In the genomic region with DNA sequence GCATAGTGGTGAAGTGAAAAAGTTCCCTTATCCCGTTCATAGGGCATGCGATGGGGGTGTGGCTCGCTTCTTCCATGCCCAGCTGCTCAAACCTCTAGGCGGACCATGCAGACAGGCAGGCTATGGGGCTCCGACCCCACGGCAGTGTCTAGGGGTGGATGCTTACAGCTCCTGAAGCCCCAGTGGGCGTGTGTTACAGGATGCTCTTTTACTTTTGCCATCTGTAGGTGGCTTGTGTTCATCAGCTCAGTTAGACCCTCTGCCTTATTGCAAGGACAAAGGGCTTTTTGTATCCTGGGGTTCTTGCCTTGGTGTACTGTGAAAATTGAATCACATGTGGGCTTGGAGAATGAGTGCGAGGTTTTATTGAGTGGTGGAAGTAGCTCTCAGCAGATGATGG, we compare ENCODE assay signal across 22 cellular contexts. TPM values are rescaled to one million over a fixed set of nuclear protein-coding genes. Genes with fewer than 3 reads are reported as not detected.
A peak's percentile ranks its signal among the peaks of the same experiment; 100 is the strongest.
DNase-seq lines count a peak whose midpoint lies in the region; ATAC-seq, FAIRE-seq and TF ChIP-seq lines count a peak whose summit lies in the region.
"Had no signal": no experiment of that assay in that cellular context is flagged by ENCODE, and none has a peak within 500 bp of the region (broad histone marks: within the 10 kb centered on the region; RNA-seq: fewer than 3 reads in every experiment).

A gene (minus strand): TSS at position 126 of the 400 bp plus-strand sequence. CDS start 178 bp downstream, outside the sequence.

- FAIRE-seq in GM12878 (lab: Jason Lieb, UNC) (peak; percentile 95), keratinocyte (lab: Jason Lieb, UNC) (no peak)
- FAIRE-seq: HepG2 had no signal

- no peaks in the 10 kb centered on the region for H3K36me3 Mint-ChIP-seq in type B pancreatic cell
- no peaks in the 10 kb centered on the region for H3K36me3 Mint-ChIP-seq in activated naive CD8-positive, alpha-beta T cell treated with anti-CD3 and anti-CD28 coated beads for 36 hours
- H3K36me3 Mint-ChIP-seq: CD4-positive, CD25-positive, alpha-beta regulatory T cell had no signal

- WGBS in SK-N-SH (ENCODE audit: low lambda C conversion rate) = 79% methylated on average over 8 of the region's 8 CpGs
- WGBS in GM12878 (ENCODE audit: insufficient coverage, insufficient replicate concordance, low lambda C conversion rate, missing lambda C conversion rate) = 36% methylated on average over 8 of the region's 8 CpGs
- WGBS in urinary bladder = 91% methylated on average over 8 of the region's 8 CpGs

- H3K27ac ChIP-seq in SK-N-SH (ENCODE audit: low read depth in 2 of 2, low read length in 1 of 2) = no peak within 1 kb of the TSS
- no peak within 1 kb of the TSS for H3K27ac ChIP-seq in GM12878 (ENCODE audit: control insufficient read depth, insufficient read depth)
- H3K27ac ChIP-seq in keratinocyte (ENCODE audit: control insufficient read depth, insufficient read depth, low read length) = no peak within 1 kb of the TSS
- H3K27ac ChIP-seq in urinary bladder (ENCODE audit: low read depth) = peak within 1 kb of the TSS; percentile 26

- RAD21 ChIA-PET in GM12878 (lab: Charles Lee; ENCODE audit: unreplicated experiment) = no interaction called here

- SMC1A ChIA-PET in GM12878 (lab: Charles Lee; ENCODE audit: uncharacterized antibody, unreplicated experiment) = interaction anchor here (0.6 kb wide), 1 partner anchor 28 kb away, joined by 4 read pairs; no protein-coding TSS in a partner anchor

- no peaks in the 10 kb centered on the region for H3K9me2 ChIP-seq in SK-N-SH

- H3K9ac ChIP-seq in SK-N-SH = no peak within 1 kb of the TSS
- no peak within 1 kb of the TSS for H3K9ac ChIP-seq in GM12878 (ENCODE audit: control insufficient read depth, insufficient read depth, low read length)
- no peak within 1 kb of the TSS for H3K9ac ChIP-seq in keratinocyte (ENCODE audit: control insufficient read depth, extremely low read depth, insufficient read depth, low read length)

- ATAC-seq in SK-N-SH treated with all-trans-retinoic acid at 6 μM for 48 hours (no peak), GM12878 (no peak)
- ATAC-seq: HepG2 had no signal

- no peaks in the 10 kb centered on the region for H3F3A ChIP-seq in SK-N-SH (replicated peaks; ENCODE audit: insufficient read depth)

- H4K20me1 ChIP-seq in SK-N-SH (ENCODE audit: insufficient read depth) = no peaks in the 10 kb centered on the region
- H4K20me1 ChIP-seq in GM12878 (ENCODE audit: control insufficient read depth, insufficient read depth) = no peaks in the 10 kb centered on the region
- no peaks in the 10 kb centered on the region for H4K20me1 ChIP-seq in keratinocyte (ENCODE audit: control insufficient read depth, extremely low read depth, insufficient read depth, low read length)

- in situ Hi-C loops in GM12878 (cut with MboI) = no loop called here

- H3K4me3 ChIP-seq in SK-N-SH (ENCODE audit: low read depth in 2 of 2, low read length in 1 of 2) (no peak within 1 kb of the TSS), GM12878 (no peak within 1 kb of the TSS), keratinocyte (ENCODE audit: control insufficient read depth in 2 of 3, extremely low read depth in 1 of 3, insufficient read depth in 2 of 3, low read depth in 1 of 3, low read length in 3 of 3) (no peak within 1 kb of the TSS), urinary bladder (ENCODE audit: low read depth, low read length) (no peak within 1 kb of the TSS)

- no peak within 1 kb of the TSS for H3K4me3 Mint-ChIP-seq in type B pancreatic cell
- no peak within 1 kb of the TSS for H3K4me3 Mint-ChIP-seq in activated naive CD8-positive, alpha-beta T cell treated with anti-CD3 and anti-CD28 coated beads for 36 hours
- H3K4me3 Mint-ChIP-seq: CD4-positive, CD25-positive, alpha-beta regulatory T cell; H9 had no signal

- TF ChIP-seq EP300 in SK-N-SH (IDR thresholded peaks at IDR 0.05; ENCODE audit: borderline replicate concordance in 1 of 2, low read depth in 1 of 2, low read length in 1 of 2) (no peak), GM12878 (IDR thresholded peaks at IDR 0.05; ENCODE audit: borderline replicate concordance in 1 of 2, control insufficient read depth in 1 of 2, low read depth in 2 of 2, low read length in 2 of 2) (no peak)

- intact Hi-C loops in GM12878 (cut with micrococcal nuclease; ENCODE audit: unreplicated experiment) = no loop called here

- peaks cover 29% of the 10 kb centered on the region for H3K4me1 Mint-ChIP-seq in type B pancreatic cell (ENCODE audit: unreplicated experiment)
- no peaks in the 10 kb centered on the region for H3K4me1 Mint-ChIP-seq in activated naive CD8-positive, alpha-beta T cell treated with anti-CD3 and anti-CD28 coated beads for 36 hours
- H3K4me1 Mint-ChIP-seq: CD4-positive, CD25-positive, alpha-beta regulatory T cell had no signal

- dilution Hi-C loops in keratinocyte (cut with MboI; ENCODE audit: extremely low pct_ligation_motif_present, low sequenced_read_pairs) = no loop called here

- POLR2A ChIA-PET in SK-N-SH (lab: Yijun Ruan, JAX) = no interaction called here
- POLR2A ChIA-PET in GM12878 (lab: Charles Lee) = interaction anchor here (0.6 kb wide), 1 partner anchor 76 kb away, joined by 3 read pairs; no protein-coding TSS in a partner anchor

- TF ChIP-seq POLR2A in GM12878 (IDR thresholded peaks at IDR 0.05; ENCODE audit: low read depth, low read length) = no peak

- DNase-seq in SK-N-SH = no peak
- DNase-seq in GM12878 (ENCODE audit: low read depth, low spot score) = no peak
- no peak for DNase-seq in keratinocyte (ENCODE audit: low read depth, low spot score)
- no peak for DNase-seq in NCI-H2107 (lab: John Stamatoyannopoulos, UW)
- no peak for DNase-seq in type B pancreatic cell (ENCODE audit: extremely low spot score, unreplicated experiment)
- no peak for DNase-seq in activated naive CD8-positive, alpha-beta T cell treated with anti-CD3 and anti-CD28 coated beads for 36 hours
- DNase-seq: 8988T; Caco-2; CD4-positive, CD25-positive, alpha-beta regulatory T cell; GDM1; H9; KBM-7; NCI-H1105 treated with DMSO at 0.1 percent for 48 hours; NCI-H1694; NCI-H2081 treated with DMSO at 0.1 percent for 48 hours; NCI-H510A treated with DMSO at 0.1 percent for 48 hours; NCI-H774 had no signal

- H3K36me3 ChIP-seq in SK-N-SH (replicated peaks in 1 of 2; ENCODE audit: control insufficient read depth in 1 of 2, insufficient read depth in 2 of 2, low read length in 1 of 2) (no peaks in the 10 kb centered on the region), GM12878 (ENCODE audit: control insufficient read depth in 2 of 2, insufficient read depth in 2 of 2, low read length in 1 of 2) (no peaks in the 10 kb centered on the region), keratinocyte (ENCODE audit: control insufficient read depth in 2 of 2, extremely low read depth in 1 of 2, insufficient read depth in 2 of 2, low read length in 2 of 2) (no peaks in the 10 kb centered on the region), urinary bladder (ENCODE audit: insufficient read depth) (no peaks in the 10 kb centered on the region)

- H3K27me3 ChIP-seq in SK-N-SH (ENCODE audit: insufficient read depth) (no peaks in the 10 kb centered on the region), GM12878 (replicated peaks in 1 of 2; ENCODE audit: control insufficient read depth in 2 of 2, insufficient read depth in 2 of 2, low read length in 1 of 2) (peaks cover 4% of the 10 kb centered on the region in 2 experiments; a peak in 2 of 4 replicates), keratinocyte (ENCODE audit: control insufficient read depth, extremely low read depth, insufficient read depth, low read length) (peaks cover 29% of the 10 kb centered on the region)

- CTCF ChIA-PET in SK-N-SH (lab: Yijun Ruan, JAX) (no interaction called here), GM12878 (lab: Yijun Ruan, JAX) (no interaction called here)

- H3K9me1 ChIP-seq in keratinocyte (ENCODE audit: control insufficient read depth, extremely low read depth, insufficient read depth, low read length) = no peaks in the 10 kb centered on the region

- BruUV-seq in GM12878 (replicated peaks; lab: Mats Ljungman, UMichigan) = no TSS peak

- H2AFZ ChIP-seq in SK-N-SH (ENCODE audit: low read depth) = peak within 1 kb of the TSS; percentile 75
- H2AFZ ChIP-seq in GM12878 (ENCODE audit: control insufficient read depth, low read depth, low read length) = no peak within 1 kb of the TSS
- no peak within 1 kb of the TSS for H2AFZ ChIP-seq in keratinocyte (ENCODE audit: control insufficient read depth, low read length)

- no peak for TF ChIP-seq RAD21 in SK-N-SH (IDR thresholded peaks at IDR 0.05; ENCODE audit: low read length)
- TF ChIP-seq RAD21 in GM12878 (IDR thresholded peaks at IDR 0.05; ENCODE audit: insufficient read depth, low read depth, low read length) = no peak

- TF ChIP-seq CTCF in SK-N-SH (IDR thresholded peaks at IDR 0.05) (no peak), GM12878 (IDR thresholded peaks at IDR 0.05 in 2 of 3, conservative IDR thresholded peaks at IDR 0.05 in 1 of 3; ENCODE audit: control insufficient read depth in 2 of 3, extremely low read depth in 1 of 3, insufficient read depth in 1 of 3, low read depth in 3 of 3, low read length in 3 of 3) (no peak), keratinocyte (optimal IDR thresholded peaks at IDR 0.05 in 1 of 3, IDR thresholded peaks at IDR 0.05 in 1 of 3, conservative IDR thresholded peaks at IDR 0.05 in 1 of 3; ENCODE audit: extremely low read depth in 1 of 3, insufficient read depth in 2 of 3, low read length in 3 of 3) (no peak), type B pancreatic cell (conservative IDR thresholded peaks at IDR 0.05) (no peak)

- H3K9me3 ChIP-seq in SK-N-SH (no peaks in the 10 kb centered on the region), GM12878 (replicated peaks; ENCODE audit: control insufficient read depth, insufficient read depth, low read length) (no peaks in the 10 kb centered on the region), keratinocyte (ENCODE audit: control insufficient read depth, low read depth, low read length) (peaks cover 3% of the 10 kb centered on the region)
- H3K9me3 ChIP-seq: Caco-2 had no signal

- H3K79me2 ChIP-seq in SK-N-SH (ENCODE audit: insufficient read depth) = no peaks in the 10 kb centered on the region
- no peaks in the 10 kb centered on the region for H3K79me2 ChIP-seq in GM12878 (ENCODE audit: control insufficient read depth, insufficient read depth, low read length)
- no peaks in the 10 kb centered on the region for H3K79me2 ChIP-seq in keratinocyte (ENCODE audit: control insufficient read depth, insufficient read depth, low read length)

- no peaks in the 10 kb centered on the region for H3K9me3 Mint-ChIP-seq in type B pancreatic cell
- no peaks in the 10 kb centered on the region for H3K9me3 Mint-ChIP-seq in activated naive CD8-positive, alpha-beta T cell treated with anti-CD3 and anti-CD28 coated beads for 36 hours
- H3K9me3 Mint-ChIP-seq: CD4-positive, CD25-positive, alpha-beta regulatory T cell had no signal

- H3K4me2 ChIP-seq in SK-N-SH (peak within 1 kb of the TSS; percentile 61; the same call in 1 of the 2 replicates), GM12878 (ENCODE audit: control insufficient read depth, insufficient read depth) (no peak within 1 kb of the TSS), keratinocyte (ENCODE audit: control insufficient read depth, extremely low read depth, insufficient read depth, low read depth, low read length) (peak within 1 kb of the TSS; percentile 42)

- no peak within 1 kb of the TSS for H3K27ac Mint-ChIP-seq in type B pancreatic cell
- H3K27ac Mint-ChIP-seq in activated naive CD8-positive, alpha-beta T cell treated with anti-CD3 and anti-CD28 coated beads for 36 hours = no peak within 1 kb of the TSS
- H3K27ac Mint-ChIP-seq: CD4-positive, CD25-positive, alpha-beta regulatory T cell had no signal

- peaks cover 0 to 16% of the 10 kb centered on the region in 2 experiments; a peak in 3 of 4 replicates for H3K4me1 ChIP-seq in SK-N-SH (ENCODE audit: control insufficient read depth in 1 of 2, insufficient read depth in 2 of 2, low read depth in 1 of 2, low read length in 1 of 2)
- H3K4me1 ChIP-seq in GM12878 (ENCODE audit: control insufficient read depth, insufficient read depth, low read length) = no peaks in the 10 kb centered on the region
- peaks cover 17% of the 10 kb centered on the region for H3K4me1 ChIP-seq in keratinocyte (ENCODE audit: control insufficient read depth, extremely low read depth, insufficient read depth, low read length)
- H3K4me1 ChIP-seq in urinary bladder (ENCODE audit: insufficient read depth) = no peaks in the 10 kb centered on the region
- H3K4me1 ChIP-seq: Caco-2 had no signal

- H3K27me3 Mint-ChIP-seq in type B pancreatic cell = peaks cover 20% of the 10 kb centered on the region
- H3K27me3 Mint-ChIP-seq in activated naive CD8-positive, alpha-beta T cell treated with anti-CD3 and anti-CD28 coated beads for 36 hours = peaks cover 19% of the 10 kb centered on the region
- H3K27me3 Mint-ChIP-seq: CD4-positive, CD25-positive, alpha-beta regulatory T cell had no signal

RNA-seq across cellular contexts. Expression of the gene that starts here (rescaled TPM):
- not detected in 2 replicates for polyA plus RNA-seq in SK-N-SH (2012; rRNA removed)
- not detected in 2 replicates for polyA plus RNA-seq in SK-N-SH (2012; cell fraction: cytosol; rRNA removed)
- polyA plus RNA-seq in SK-N-SH (2012; cell fraction: nucleus; rRNA removed) = not detected in 2 replicates
- not detected in 2 replicates for total RNA-seq in GM12878 (2013; cell fraction: nucleolus; rRNA removed)
- not detected in 2 replicates for total RNA-seq in GM12878 (2014; rRNA removed)
- total RNA-seq in GM12878 (2014; rRNA removed; fragmentation: Illumina TruSeq; extraction: Trizol) = not detected in 2 replicates
- not detected in 2 replicates for total RNA-seq in GM12878 (2021)
- not detected for polyA plus RNA-seq in GM12878 (2011; ENCODE audit: low read depth)
- not detected in 2 replicates for polyA plus RNA-seq in GM12878 (2011; rRNA removed)
- polyA plus RNA-seq in GM12878 (2011; cell fraction: cytosol; rRNA removed) = not detected in 2 replicates
- polyA plus RNA-seq in GM12878 (2011; cell fraction: nucleus; rRNA removed) = not detected in 2 replicates
- not detected in 2 replicates for polyA plus RNA-seq in GM12878 (2012)
- polyA plus RNA-seq in GM12878 (2014; fragmentation: Illumina TruSeq; extraction: Trizol) = not detected in 2 replicates
- polyA plus RNA-seq in GM12878 (2014; fragmentation: Nextera tagmentation; extraction: Ambion mirVana) = not detected
- not detected in 2 replicates for polyA plus RNA-seq in GM12878 (2014; rRNA removed)
- polyA plus RNA-seq in GM12878 (2016; fragmentation: Nextera tagmentation; extraction: Ambion mirVana) = not detected
- not detected in 2 replicates for polyA minus RNA-seq in GM12878 (2011; rRNA and poly(A)+ RNA removed)
- not detected in 2 replicates for polyA minus RNA-seq in GM12878 (2011; cell fraction: cytosol; rRNA and poly(A)+ RNA removed)
- polyA minus RNA-seq in GM12878 (2011; cell fraction: nucleus; rRNA and poly(A)+ RNA removed) = not detected in 2 replicates
- polyA plus RNA-seq in keratinocyte = not detected in 3 replicates
- not detected for polyA plus RNA-seq in keratinocyte (2011; ENCODE audit: low read depth)
- polyA plus RNA-seq in keratinocyte (2011; cell fraction: cytosol; rRNA removed) = not detected in 2 replicates
- not detected in 2 replicates for polyA plus RNA-seq in keratinocyte (2011; cell fraction: nucleus; rRNA removed)
- not detected in 2 replicates for polyA plus RNA-seq in keratinocyte (2012; ENCODE audit: low replicate concordance)
- not detected in 3 replicates for polyA minus RNA-seq in keratinocyte
- polyA minus RNA-seq in keratinocyte (2011; cell fraction: cytosol; rRNA and poly(A)+ RNA removed) = not detected
- polyA minus RNA-seq in keratinocyte (2011; cell fraction: nucleus; rRNA and poly(A)+ RNA removed) = not detected in 2 replicates
- total RNA-seq in urinary bladder = 0.63 TPM
- 0.38 TPM for polyA plus RNA-seq in urinary bladder
- not detected in 2 replicates for total RNA-seq in type B pancreatic cell (ENCODE audit: low replicate concordance)
- not detected for total RNA-seq in activated naive CD8-positive, alpha-beta T cell treated with anti-CD3 and anti-CD28 coated beads for 36 hours
- total RNA-seq: Caco-2; CD4-positive, CD25-positive, alpha-beta regulatory T cell; Daoy; HepG2 had no signal
- polyA plus RNA-seq: AG04450; CD4-positive, CD25-positive, alpha-beta regulatory T cell; HepG2 had no signal
